ENCODE assay signal across 7 cellular contexts in the genomic region with DNA sequence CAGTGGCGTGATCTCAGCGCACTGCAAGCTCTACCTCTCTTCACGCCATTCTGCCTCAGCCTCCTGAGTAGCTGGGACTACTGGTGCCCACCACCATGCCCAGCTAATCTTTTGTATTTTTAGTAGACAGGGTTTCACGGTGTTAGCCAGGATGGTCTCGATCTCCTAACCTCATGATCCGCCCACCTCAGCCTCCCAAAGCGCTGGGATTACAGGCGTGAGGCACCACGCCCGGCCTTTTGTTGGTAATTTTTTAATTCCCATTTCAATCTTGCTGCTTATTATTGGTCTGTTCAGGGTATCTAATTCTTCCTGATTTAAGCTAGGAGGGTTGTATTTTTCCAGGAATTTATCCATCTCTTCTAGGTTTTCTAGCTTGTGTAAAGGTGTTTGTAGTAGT. TPM values are rescaled to one million over a fixed set of nuclear protein-coding genes. Genes with fewer than 3 reads are reported as not detected.
A peak's percentile ranks its signal among the peaks of the same experiment; 100 is the strongest.
DNase-seq lines count a peak whose midpoint lies in the region; ATAC-seq and TF ChIP-seq lines count a peak whose summit lies in the region.
"Not testable (repeated sequence)": the region's sequence is repeated elsewhere in the genome, so short reads cannot be mapped to it uniquely, and the experiment has no call there.

No MANE protein-coding gene starts in this region.

- H3K9me2 ChIP-seq in MM.1S (replicated peaks; ENCODE audit: insufficient read depth, low read length) = not testable (repeated sequence)

- H3K27me3 ChIP-seq in CD4-positive, alpha-beta memory T cell (ENCODE audit: insufficient read depth, low read length); MM.1S (replicated peaks; ENCODE audit: insufficient read depth, low read length); lower lobe of right lung (ENCODE audit: low read depth); spleen (replicated peaks in 1 of 7): not testable (repeated sequence)

- CTCF ChIA-PET in CD4-positive, alpha-beta memory T cell (lab: Charles Lee; ENCODE audit: partially characterized antibody) = interaction anchor here (1.2 to 1.9 kb wide), 7 partner anchors 9 to 330 kb away, joined by 3 to 7 read pairs (median 4); partner anchors contain the start of gene RAB30

- not testable (repeated sequence) for H3K4me3 ChIP-seq in CD4-positive, alpha-beta memory T cell (ENCODE audit: low read length in 2 of 2); MM.1S (ENCODE audit: low read length); lower lobe of right lung
- peak overlapping the region in 1 of 8 donors; percentile 34 for H3K4me3 ChIP-seq in spleen

- not testable (repeated sequence) for H3K36me3 ChIP-seq in CD4-positive, alpha-beta memory T cell (ENCODE audit: insufficient read depth, low read length); MM.1S (replicated peaks; ENCODE audit: insufficient read depth, low read length); lower lobe of right lung
- peaks cover 0 to 31% (median 0%) of the 10 kb centered on the region in 6 donors for H3K36me3 ChIP-seq in spleen

- not testable (repeated sequence) for H3K9me3 Mint-ChIP-seq in CD4-positive, alpha-beta memory T cell
- peaks cover 20% of the 10 kb centered on the region for H3K9me3 Mint-ChIP-seq in T-helper 2 cell treated with Interferon-gamma antibody and Interleukin-4, amounts not matched to agents 5 μg/mL and 100 μg/mL, for 36 hours
- peaks cover 18% of the 10 kb centered on the region for H3K9me3 Mint-ChIP-seq in activated T-cell treated with anti-CD3 and anti-CD28 coated beads, Interleukin-2, amount 50 U/mL, for 24 hours
- H3K9me3 Mint-ChIP-seq in activated naive CD8-positive, alpha-beta T cell treated with anti-CD3 and anti-CD28 coated beads for 36 hours = peaks cover 16% of the 10 kb centered on the region

- not testable (repeated sequence) for ATAC-seq in lower lobe of right lung

- TF ChIP-seq POLR2A in spleen (IDR thresholded peaks at IDR 0.05) = not testable (repeated sequence)

- H3K4me2 ChIP-seq in MM.1S (ENCODE audit: low read depth, low read length) = peak overlapping the region; percentile 29; the same call in 1 of the 2 replicates

- H3K79me2 ChIP-seq in MM.1S (ENCODE audit: low read length) = peaks cover 24% of the 10 kb centered on the region

- H3K27me3 Mint-ChIP-seq in CD4-positive, alpha-beta memory T cell; T-helper 2 cell treated with Interferon-gamma antibody and Interleukin-4, amounts not matched to agents 5 μg/mL and 100 μg/mL, for 36 hours (ENCODE audit: low read depth); activated T-cell treated with anti-CD3 and anti-CD28 coated beads, Interleukin-2, amount 50 U/mL, for 24 hours; activated naive CD8-positive, alpha-beta T cell treated with anti-CD3 and anti-CD28 coated beads for 36 hours: not testable (repeated sequence)

- POLR2A ChIA-PET in CD4-positive, alpha-beta memory T cell (lab: Charles Lee; ENCODE audit: partially characterized antibody) = interaction anchor here (0.6 to 4.5 kb wide), 10 partner anchors 8 to 366 kb away, joined by 3 to 27 read pairs (median 4); partner anchors contain the start of genes CCDC90B, DDIAS, PCF11 and PRCP

- H3K9me3 ChIP-seq in CD4-positive, alpha-beta memory T cell (ENCODE audit: control insufficient read depth in 1 of 2, low read length in 2 of 2); MM.1S (replicated peaks; ENCODE audit: insufficient read depth, low read length); lower lobe of right lung; spleen: not testable (repeated sequence)

- H3F3A ChIP-seq in MM.1S (ENCODE audit: insufficient read depth, low read length) = not testable (repeated sequence)

- H3K4me1 ChIP-seq in CD4-positive, alpha-beta memory T cell (ENCODE audit: insufficient read depth, low read length) = peaks cover 27% of the 10 kb centered on the region
- peaks cover 20% of the 10 kb centered on the region for H3K4me1 ChIP-seq in MM.1S (ENCODE audit: low read length)
- not testable (repeated sequence) for H3K4me1 ChIP-seq in lower lobe of right lung
- peaks cover 3 to 47% (median 20%) of the 10 kb centered on the region in 6 donors for H3K4me1 ChIP-seq in spleen

- H3K4me3 Mint-ChIP-seq in CD4-positive, alpha-beta memory T cell = peak overlapping the region; percentile 71 to 91 (median 82)
- peak overlapping the region; percentile 73 for H3K4me3 Mint-ChIP-seq in T-helper 2 cell treated with Interferon-gamma antibody and Interleukin-4, amounts not matched to agents 5 μg/mL and 100 μg/mL, for 36 hours
- H3K4me3 Mint-ChIP-seq in activated T-cell treated with anti-CD3 and anti-CD28 coated beads, Interleukin-2, amount 50 U/mL, for 24 hours = peak overlapping the region; percentile 52
- H3K4me3 Mint-ChIP-seq in activated naive CD8-positive, alpha-beta T cell treated with anti-CD3 and anti-CD28 coated beads for 36 hours = peak overlapping the region; percentile 68

- H3K27ac Mint-ChIP-seq in CD4-positive, alpha-beta memory T cell = peak overlapping the region; percentile 77 to 98 (median 95)
- H3K27ac Mint-ChIP-seq in T-helper 2 cell treated with Interferon-gamma antibody and Interleukin-4, amounts not matched to agents 5 μg/mL and 100 μg/mL, for 36 hours = peak overlapping the region; percentile 90
- H3K27ac Mint-ChIP-seq in activated T-cell treated with anti-CD3 and anti-CD28 coated beads, Interleukin-2, amount 50 U/mL, for 24 hours = peak overlapping the region; percentile 70
- H3K27ac Mint-ChIP-seq in activated naive CD8-positive, alpha-beta T cell treated with anti-CD3 and anti-CD28 coated beads for 36 hours = peak overlapping the region; percentile 86

- WGBS in spleen, 5 donors = 94 to 95% (median 95%) methylated on average over 10 of the region's 10 CpGs

- H3K4me1 Mint-ChIP-seq in CD4-positive, alpha-beta memory T cell = peaks cover 30 to 46% (median 40%) of the 10 kb centered on the region in 4 donors
- H3K4me1 Mint-ChIP-seq in T-helper 2 cell treated with Interferon-gamma antibody and Interleukin-4, amounts not matched to agents 5 μg/mL and 100 μg/mL, for 36 hours (ENCODE audit: low read depth) = peaks cover 39% of the 10 kb centered on the region
- peaks cover 44% of the 10 kb centered on the region for H3K4me1 Mint-ChIP-seq in activated T-cell treated with anti-CD3 and anti-CD28 coated beads, Interleukin-2, amount 50 U/mL, for 24 hours (ENCODE audit: low read depth)
- peaks cover 47% of the 10 kb centered on the region for H3K4me1 Mint-ChIP-seq in activated naive CD8-positive, alpha-beta T cell treated with anti-CD3 and anti-CD28 coated beads for 36 hours

- H3K36me3 Mint-ChIP-seq in CD4-positive, alpha-beta memory T cell = not testable (repeated sequence)
- peaks cover 51% of the 10 kb centered on the region for H3K36me3 Mint-ChIP-seq in T-helper 2 cell treated with Interferon-gamma antibody and Interleukin-4, amounts not matched to agents 5 μg/mL and 100 μg/mL, for 36 hours (ENCODE audit: low read depth)
- H3K36me3 Mint-ChIP-seq in activated T-cell treated with anti-CD3 and anti-CD28 coated beads, Interleukin-2, amount 50 U/mL, for 24 hours (ENCODE audit: low read depth) = peaks cover 97% of the 10 kb centered on the region
- peaks cover 94% of the 10 kb centered on the region for H3K36me3 Mint-ChIP-seq in activated naive CD8-positive, alpha-beta T cell treated with anti-CD3 and anti-CD28 coated beads for 36 hours

- not testable (repeated sequence) for H4K20me1 ChIP-seq in MM.1S (ENCODE audit: insufficient read depth, low read length)

- H3K9ac ChIP-seq in MM.1S (ENCODE audit: low read length) = not testable (repeated sequence)

- not testable (repeated sequence) for DNase-seq in CD4-positive, alpha-beta memory T cell; MM.1S; T-helper 2 cell treated with Interferon-gamma antibody and Interleukin-4, amounts not matched to agents 5 μg/mL and 100 μg/mL, for 36 hours (ENCODE audit: low spot score); activated T-cell treated with anti-CD3 and anti-CD28 coated beads, Interleukin-2, amount 50 U/mL, for 24 hours; activated naive CD8-positive, alpha-beta T cell treated with anti-CD3 and anti-CD28 coated beads for 36 hours; lower lobe of right lung
- DNase-seq in spleen = peak; percentile 64

- H2AFZ ChIP-seq in MM.1S (ENCODE audit: low read length) = not testable (repeated sequence)

- intact Hi-C loops in CD4-positive, alpha-beta memory T cell (cut with micrococcal nuclease) = not testable (repeated sequence)
- intact Hi-C loops in lower lobe of right lung (cut with DNase I) (loop anchor here (10.0 kb wide), 1 partner anchor 135 kb away; no protein-coding TSS in a partner anchor), spleen (cut with DNase I; ENCODE audit: low total_unique reads) (loop anchor here (10.0 kb wide), 1 partner anchor 205 kb away; no protein-coding TSS in a partner anchor)

- not testable (repeated sequence) for TF ChIP-seq CTCF in MM.1S (IDR thresholded peaks at IDR 0.05; ENCODE audit: low read length); lower lobe of right lung (IDR thresholded peaks at IDR 0.05); spleen (IDR thresholded peaks at IDR 0.05 in 8 of 11, conservative IDR thresholded peaks at IDR 0.05 in 3 of 11)

- H3K27ac ChIP-seq in CD4-positive, alpha-beta memory T cell (ENCODE audit: low read depth, low read length) = peak overlapping the region; percentile 11
- H3K27ac ChIP-seq in MM.1S (ENCODE audit: low read length) (peak overlapping the region; percentile 60; the same call in 1 of the 2 replicates), lower lobe of right lung (peak overlapping the region; percentile 16), spleen (peak overlapping the region; percentile 62 to 92 (median 84))

RNA-seq across cellular contexts. Expression of gene DDIAS, which starts 18.2 kb away (rescaled TPM):
- total RNA-seq in CD4-positive, alpha-beta memory T cell = under 1 TPM; 0.67 to 0.86 TPM
- polyA plus RNA-seq in CD4-positive, alpha-beta memory T cell = 1 to 10 TPM in 1 of 2 donors, not detected in 1; 2.4 TPM
- 10 to 100 TPM; 28.8 to 31.8 TPM for total RNA-seq in activated naive CD8-positive, alpha-beta T cell treated with anti-CD3 and anti-CD28 coated beads for 36 hours
- 13.3 TPM for total RNA-seq in lower lobe of right lung
- total RNA-seq in spleen = 10 to 100 TPM in 3 of 7 donors, 1 to 10 TPM in 4; 3.9 to 11.1 (median 8.2) TPM
- polyA plus RNA-seq in spleen = 1 to 10 TPM; 1.5 to 4.1 (median 1.7) TPM

RNA-seq across cellular contexts. Expression of gene PRCP, which starts 19.6 kb away (rescaled TPM):
- total RNA-seq in CD4-positive, alpha-beta memory T cell = 10 to 100 TPM; 24.1 to 28.0 TPM
- polyA plus RNA-seq in CD4-positive, alpha-beta memory T cell = 10 to 100 TPM; 34.4 to 38.4 TPM
- 10 to 100 TPM; 30.3 to 30.8 TPM for total RNA-seq in activated naive CD8-positive, alpha-beta T cell treated with anti-CD3 and anti-CD28 coated beads for 36 hours
- total RNA-seq in lower lobe of right lung = 67.9 TPM
- 10 to 100 TPM; 54.5 to 85.7 (median 66.7) TPM for total RNA-seq in spleen
- 10 to 100 TPM; 22.2 to 32.9 (median 29.1) TPM for polyA plus RNA-seq in spleen

Comparison
In these comparisons a context has a peak if more than half of its experiments do, and no peak if none do; other contexts are left out.
1. H3K27ac ChIP-seq: peak in every context shown above with its lines; median percentile 84 in spleen; 60 in MM.1S; 16 in lower lobe of right lung; 11 in CD4-positive, alpha-beta memory T cell.